7 cellular contexts compared by ENCODE assay signal in genomic region chr2:8487461-8487932, GRCh38.
DNase-seq lines count a peak whose midpoint lies in the region; ATAC-seq and TF ChIP-seq lines count a peak whose summit lies in the region.

No MANE protein-coding gene starts in this region.

- H3K27ac ChIP-seq in skin epidermis = peak overlapping the region in 18 of 21 experiments; percentile 2 to 86 (median 62)

- peak; percentile 25 for TF ChIP-seq CTCF in astrocyte of the cerebellum (IDR thresholded peaks at IDR 0.05; ENCODE audit: low read depth, low read length, missing control alignments)

- in situ Hi-C loops in astrocyte of the cerebellum (cut with HindIII; ENCODE audit: low sequenced_read_pairs) = no loop called here

- H3K4me3 ChIP-seq in astrocyte of the cerebellum (ENCODE audit: low read depth, low read length) = no peak overlapping the region
- peak overlapping the region in 6 of 7 experiments; percentile 6 to 17 (median 10) for H3K4me3 ChIP-seq in skin epidermis

- peak; percentile 17 for ATAC-seq in GM19397 (IDR thresholded peaks at IDR 0.05; ENCODE audit: unreplicated experiment)
- ATAC-seq in HG03066 (IDR thresholded peaks at IDR 0.05; ENCODE audit: low read depth, unreplicated experiment) = peak; percentile 14

- DNase-seq in astrocyte of the cerebellum (ENCODE audit: low read depth) (peak; percentile 29), NCI-H2171 (lab: John Stamatoyannopoulos, UW) (no peak), LoVo (ENCODE audit: low spot score) (no peak), HK-2 (ENCODE audit: unreplicated experiment) (no peak)
